10 cellular contexts compared by ENCODE assay signal in the genomic region with DNA sequence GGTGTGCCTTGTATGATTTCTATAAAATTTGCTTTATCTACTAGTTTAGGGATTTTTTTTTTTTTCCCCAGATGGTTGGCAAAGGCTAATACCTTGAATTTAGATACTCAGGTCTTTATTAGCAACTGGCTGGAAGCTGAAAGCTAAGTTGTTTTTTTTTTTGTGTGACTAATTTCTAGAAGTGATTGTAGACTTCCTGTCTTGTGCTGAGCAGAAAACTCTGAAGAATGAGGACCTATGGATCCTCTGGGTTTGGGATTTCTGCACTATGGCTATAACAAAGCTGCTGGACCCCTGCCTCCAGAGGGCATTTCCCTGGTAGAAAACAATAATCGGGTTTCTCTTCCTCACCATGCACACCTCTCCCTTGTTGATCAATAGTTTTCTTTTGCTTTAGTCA. TPM values are rescaled to one million over a fixed set of nuclear protein-coding genes. Genes with fewer than 3 reads are reported as not detected.
A peak's percentile ranks its signal among the peaks of the same experiment; 100 is the strongest.
DNase-seq lines count a peak whose midpoint lies in the region; ATAC-seq and TF ChIP-seq lines count a peak whose summit lies in the region.
"Had no signal": no experiment of that assay in that cellular context is flagged by ENCODE, and none has a peak within 500 bp of the region (broad histone marks: within the 10 kb centered on the region; RNA-seq: fewer than 3 reads in every experiment).

No MANE protein-coding gene starts in this region.

- peaks cover 36% of the 10 kb centered on the region for H3K36me3 ChIP-seq in osteoblast (ENCODE audit: insufficient read depth, low read length)

- TF ChIP-seq CTCF in HFFc6 (IDR thresholded peaks at IDR 0.05) = no peak
- TF ChIP-seq CTCF in osteoblast (IDR thresholded peaks at IDR 0.05; ENCODE audit: extremely low read depth, low read depth, low read length) = no peak
- no peak for TF ChIP-seq CTCF in GM10266 (IDR thresholded peaks at IDR 0.05; ENCODE audit: control insufficient read depth, insufficient read depth, low read depth, missing control alignments)

- peaks cover 76% of the 10 kb centered on the region for H3K4me1 Mint-ChIP-seq in activated T-cell treated with anti-CD3 and anti-CD28 coated beads, Interleukin-2, amount 50 U/mL, for 24 hours (ENCODE audit: low read depth)
- peaks cover 55% of the 10 kb centered on the region for H3K4me1 Mint-ChIP-seq in HFFc6 (ENCODE audit: low read depth)
- H3K4me1 Mint-ChIP-seq in activated naive CD8-positive, alpha-beta T cell treated with anti-CD3 and anti-CD28 coated beads, Interleukin-2, amount 50 U/mL, for 24 hours = peaks cover 69% of the 10 kb centered on the region

- H3K27ac Mint-ChIP-seq in activated T-cell treated with anti-CD3 and anti-CD28 coated beads, Interleukin-2, amount 50 U/mL, for 24 hours = peak overlapping the region; percentile 89
- H3K27ac Mint-ChIP-seq in HFFc6 = peak overlapping the region; percentile 77
- H3K27ac Mint-ChIP-seq in activated naive CD8-positive, alpha-beta T cell treated with anti-CD3 and anti-CD28 coated beads, Interleukin-2, amount 50 U/mL, for 24 hours = peak overlapping the region; percentile 43

- peaks cover 32% of the 10 kb centered on the region for H3K4me1 ChIP-seq in osteoblast (ENCODE audit: insufficient read depth, low read length)

- peak overlapping the region; percentile 5 for H3K4me2 ChIP-seq in osteoblast (ENCODE audit: insufficient read depth, low read length)

- no peak for TF ChIP-seq POLR2A in GM18505 (IDR thresholded peaks at IDR 0.05; ENCODE audit: borderline replicate concordance, extremely low read depth, insufficient read depth, insufficient read length)

- H3K4me3 Mint-ChIP-seq in activated T-cell treated with anti-CD3 and anti-CD28 coated beads, Interleukin-2, amount 50 U/mL, for 24 hours = peak overlapping the region; percentile 60
- peak overlapping the region; percentile 56 for H3K4me3 Mint-ChIP-seq in HFFc6
- peak overlapping the region; percentile 22 for H3K4me3 Mint-ChIP-seq in activated naive CD8-positive, alpha-beta T cell treated with anti-CD3 and anti-CD28 coated beads, Interleukin-2, amount 50 U/mL, for 24 hours

- H3K9me3 Mint-ChIP-seq in activated T-cell treated with anti-CD3 and anti-CD28 coated beads, Interleukin-2, amount 50 U/mL, for 24 hours = no peaks in the 10 kb centered on the region
- H3K9me3 Mint-ChIP-seq in HFFc6 = no peaks in the 10 kb centered on the region
- H3K9me3 Mint-ChIP-seq in activated naive CD8-positive, alpha-beta T cell treated with anti-CD3 and anti-CD28 coated beads, Interleukin-2, amount 50 U/mL, for 24 hours = no peaks in the 10 kb centered on the region

- no peaks in the 10 kb centered on the region for H3K27me3 ChIP-seq in osteoblast (ENCODE audit: insufficient read depth, low read length)
- H3K27me3 ChIP-seq: colonic mucosa, Peyer's patch had no signal

- no peaks in the 10 kb centered on the region for H3K9me3 ChIP-seq in osteoblast (ENCODE audit: low read depth, low read length)
- H3K9me3 ChIP-seq: colonic mucosa, Peyer's patch had no signal

- no peak for DNase-seq in activated T-cell treated with anti-CD3 and anti-CD28 coated beads, Interleukin-2, amount 50 U/mL, for 24 hours
- DNase-seq in activated T-cell treated with anti-CD3 and anti-CD28 coated beads, Interleukin-2, amount 50 U/mL, for 1 hour = no peak
- DNase-seq in HFFc6 (no peak), osteoblast (ENCODE audit: insufficient read length, low spot score, missing footprints) (peak; percentile 68), GM10266 (ENCODE audit: extremely low spot score) (no peak), NCI-H1105 (lab: John Stamatoyannopoulos, UW) (no peak)
- DNase-seq in activated naive CD8-positive, alpha-beta T cell treated with anti-CD3 and anti-CD28 coated beads, Interleukin-2, amount 50 U/mL, for 24 hours = no peak
- DNase-seq: colonic mucosa, Peyer's patch had no signal

- no peak overlapping the region for H2AFZ ChIP-seq in osteoblast (ENCODE audit: low read length)

- H3K27ac ChIP-seq in osteoblast (ENCODE audit: low read depth, low read length) = peak overlapping the region; percentile 9
- H3K27ac ChIP-seq: colonic mucosa, Peyer's patch had no signal

- no peak overlapping the region for H3K4me3 ChIP-seq in osteoblast (ENCODE audit: insufficient read depth, low read length)
- H3K4me3 ChIP-seq: colonic mucosa, Peyer's patch had no signal

- H3K79me2 ChIP-seq in osteoblast (ENCODE audit: insufficient read depth, low read length) = peaks cover 96% of the 10 kb centered on the region

- ATAC-seq in activated naive CD8-positive, alpha-beta T cell treated with anti-CD3 and anti-CD28 coated beads, Interleukin-2, amount 50 U/mL, for 24 hours = no peak
- ATAC-seq in GM18505 (IDR thresholded peaks at IDR 0.05; ENCODE audit: unreplicated experiment) = no peak

- H3K36me3 Mint-ChIP-seq in activated T-cell treated with anti-CD3 and anti-CD28 coated beads, Interleukin-2, amount 50 U/mL, for 24 hours (ENCODE audit: low read depth) = peaks cover 94% of the 10 kb centered on the region
- H3K36me3 Mint-ChIP-seq in HFFc6 (ENCODE audit: low read depth) = peaks cover 53% of the 10 kb centered on the region
- H3K36me3 Mint-ChIP-seq in activated naive CD8-positive, alpha-beta T cell treated with anti-CD3 and anti-CD28 coated beads, Interleukin-2, amount 50 U/mL, for 24 hours (ENCODE audit: low read depth) = peaks cover 66% of the 10 kb centered on the region

- no peaks in the 10 kb centered on the region for H3K27me3 Mint-ChIP-seq in activated T-cell treated with anti-CD3 and anti-CD28 coated beads, Interleukin-2, amount 50 U/mL, for 24 hours
- peaks cover 2% of the 10 kb centered on the region for H3K27me3 Mint-ChIP-seq in HFFc6 (ENCODE audit: insufficient read depth)
- no peaks in the 10 kb centered on the region for H3K27me3 Mint-ChIP-seq in activated naive CD8-positive, alpha-beta T cell treated with anti-CD3 and anti-CD28 coated beads, Interleukin-2, amount 50 U/mL, for 24 hours

- H4K20me1 ChIP-seq in osteoblast (ENCODE audit: insufficient read depth, low read length) = peaks cover 52% of the 10 kb centered on the region

RNA-seq across cellular contexts. Expression of a gene that starts 10.0 kb away (rescaled TPM):
- 10 to 100 TPM; 60.0 to 71.6 (median 68.3) TPM for total RNA-seq in HFFc6 (2021; fragmentation: NEBNext Ultra II Directional; extraction: Animal tissue kit (Norgen Biotek cat#: 25700))
- 69.1 and 82.5 TPM in 2 replicates for total RNA-seq in osteoblast

RNA-seq across cellular contexts. Expression of a gene that starts 30.0 kb away (rescaled TPM):
- 10 to 100 TPM; 20.4 to 25.2 (median 22.0) TPM for total RNA-seq in HFFc6 (2021; fragmentation: NEBNext Ultra II Directional; extraction: Animal tissue kit (Norgen Biotek cat#: 25700))
- total RNA-seq in osteoblast = 11.2 and 11.9 TPM in 2 replicates
